In the genomic region with DNA sequence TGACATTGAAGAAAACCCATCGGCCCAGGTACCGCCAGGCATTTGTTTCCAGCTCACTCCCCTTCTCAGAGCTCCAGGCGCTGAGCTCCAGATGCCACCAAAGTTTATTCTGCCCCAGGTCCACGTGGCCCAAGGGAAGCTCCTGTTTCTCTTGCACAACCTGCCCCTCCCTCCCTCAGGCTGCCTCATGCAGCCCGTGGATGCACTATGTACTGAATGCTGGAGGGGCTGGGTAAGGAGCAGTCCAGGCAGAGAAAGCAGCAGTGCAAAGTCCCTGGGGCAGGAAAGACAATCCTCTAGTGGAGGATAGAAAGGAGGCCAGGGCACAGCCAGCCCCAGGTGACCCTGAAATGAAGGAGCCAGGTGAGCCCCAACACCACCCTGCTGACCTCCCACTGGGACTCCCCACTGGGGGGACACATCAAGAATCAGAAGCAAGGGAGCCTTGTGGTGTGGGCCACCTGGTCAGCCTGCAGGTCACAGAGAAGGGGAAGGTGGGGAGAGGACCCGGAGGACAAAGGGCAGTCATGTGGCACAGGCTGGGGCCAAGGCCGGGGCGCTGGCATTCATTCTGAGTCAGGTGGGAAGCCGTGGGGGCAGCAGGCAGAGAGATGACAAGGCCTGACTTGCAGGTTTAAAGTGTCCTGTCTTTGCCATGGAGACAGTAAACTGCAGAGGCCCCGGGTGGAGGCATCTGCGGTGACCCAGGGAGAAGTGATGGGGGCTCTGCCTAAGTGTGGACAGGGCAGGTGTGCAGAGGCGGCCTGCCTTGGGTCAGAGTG, we compare ENCODE assay signal across 1 cellular context.
TF ChIP-seq lines count a peak whose summit lies in the region.

No MANE protein-coding gene starts in this region.

TF ChIP-seq in HepG2, 621 proteins besides CTCF, POLR2A, EP300 and RAD21 (continued from another document and continues in another):
- TF ChIP-seq ZNF747 (CRISPR knock-in tag; IDR thresholded peaks at IDR 0.05; ENCODE audit: borderline replicate concordance): peak; percentile 51; the same call in 1 of the 2 replicates
- TF ChIP-seq KAT8 (CRISPR knock-in tag; IDR thresholded peaks at IDR 0.05): no peak
- TF ChIP-seq SSRP1 (CRISPR knock-in tag; IDR thresholded peaks at IDR 0.05): no peak
- peak; percentile 69; the same call in 1 of the 2 replicates for TF ChIP-seq TFDP1 (CRISPR knock-in tag; IDR thresholded peaks at IDR 0.05; ENCODE audit: borderline replicate concordance)
- no peak for TF ChIP-seq ELF1 (CRISPR knock-in tag; IDR thresholded peaks at IDR 0.05)
- TF ChIP-seq RFX5 (IDR thresholded peaks at IDR 0.05; ENCODE audit: low read depth, low read length): no peak
- TF ChIP-seq, protein P1, sequence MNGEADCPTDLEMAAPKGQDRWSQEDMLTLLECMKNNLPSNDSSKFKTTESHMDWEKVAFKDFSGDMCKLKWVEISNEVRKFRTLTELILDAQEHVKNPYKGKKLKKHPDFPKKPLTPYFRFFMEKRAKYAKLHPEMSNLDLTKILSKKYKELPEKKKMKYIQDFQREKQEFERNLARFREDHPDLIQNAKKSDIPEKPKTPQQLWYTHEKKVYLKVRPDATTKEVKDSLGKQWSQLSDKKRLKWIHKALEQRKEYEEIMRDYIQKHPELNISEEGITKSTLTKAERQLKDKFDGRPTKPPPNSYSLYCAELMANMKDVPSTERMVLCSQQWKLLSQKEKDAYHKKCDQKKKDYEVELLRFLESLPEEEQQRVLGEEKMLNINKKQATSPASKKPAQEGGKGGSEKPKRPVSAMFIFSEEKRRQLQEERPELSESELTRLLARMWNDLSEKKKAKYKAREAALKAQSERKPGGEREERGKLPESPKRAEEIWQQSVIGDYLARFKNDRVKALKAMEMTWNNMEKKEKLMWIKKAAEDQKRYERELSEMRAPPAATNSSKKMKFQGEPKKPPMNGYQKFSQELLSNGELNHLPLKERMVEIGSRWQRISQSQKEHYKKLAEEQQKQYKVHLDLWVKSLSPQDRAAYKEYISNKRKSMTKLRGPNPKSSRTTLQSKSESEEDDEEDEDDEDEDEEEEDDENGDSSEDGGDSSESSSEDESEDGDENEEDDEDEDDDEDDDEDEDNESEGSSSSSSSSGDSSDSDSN (CRISPR knock-in tag; IDR thresholded peaks at IDR 0.05): no peak; the same call in 1 of the 2 replicates
- no peak for TF ChIP-seq ZBTB3 (CRISPR knock-in tag; IDR thresholded peaks at IDR 0.05; ENCODE audit: borderline replicate concordance, low read depth)
- TF ChIP-seq ZBTB46 (CRISPR knock-in tag; IDR thresholded peaks at IDR 0.05; ENCODE audit: borderline replicate concordance): no peak
- TF ChIP-seq SIN3B (IDR thresholded peaks at IDR 0.05; ENCODE audit: low read length): no peak
- TF ChIP-seq, protein P2, sequence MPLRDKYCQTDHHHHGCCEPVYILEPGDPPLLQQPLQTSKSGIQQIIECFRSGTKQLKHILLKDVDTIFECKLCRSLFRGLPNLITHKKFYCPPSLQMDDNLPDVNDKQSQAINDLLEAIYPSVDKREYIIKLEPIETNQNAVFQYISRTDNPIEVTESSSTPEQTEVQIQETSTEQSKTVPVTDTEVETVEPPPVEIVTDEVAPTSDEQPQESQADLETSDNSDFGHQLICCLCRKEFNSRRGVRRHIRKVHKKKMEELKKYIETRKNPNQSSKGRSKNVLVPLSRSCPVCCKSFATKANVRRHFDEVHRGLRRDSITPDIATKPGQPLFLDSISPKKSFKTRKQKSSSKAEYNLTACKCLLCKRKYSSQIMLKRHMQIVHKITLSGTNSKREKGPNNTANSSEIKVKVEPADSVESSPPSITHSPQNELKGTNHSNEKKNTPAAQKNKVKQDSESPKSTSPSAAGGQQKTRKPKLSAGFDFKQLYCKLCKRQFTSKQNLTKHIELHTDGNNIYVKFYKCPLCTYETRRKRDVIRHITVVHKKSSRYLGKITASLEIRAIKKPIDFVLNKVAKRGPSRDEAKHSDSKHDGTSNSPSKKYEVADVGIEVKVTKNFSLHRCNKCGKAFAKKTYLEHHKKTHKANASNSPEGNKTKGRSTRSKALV (CRISPR knock-in tag; IDR thresholded peaks at IDR 0.05): 0 out of 2 replicates have a peak, but pooled peaks have one; percentile 28
- TF ChIP-seq ZBTB38 (CRISPR knock-in tag; IDR thresholded peaks at IDR 0.05): no peak
- no peak for TF ChIP-seq ZNF563 (CRISPR knock-in tag; IDR thresholded peaks at IDR 0.05)
- peak; percentile 31; the same call in 1 of the 2 replicates for TF ChIP-seq RXRB (CRISPR knock-in tag; IDR thresholded peaks at IDR 0.05; ENCODE audit: borderline replicate concordance)
- TF ChIP-seq BRCA1 (CRISPR knock-in tag; IDR thresholded peaks at IDR 0.05): no peak
- no peak for TF ChIP-seq HNRNPUL1 (IDR thresholded peaks at IDR 0.05; ENCODE audit: low read depth, low read length)
- TF ChIP-seq, protein P3, sequence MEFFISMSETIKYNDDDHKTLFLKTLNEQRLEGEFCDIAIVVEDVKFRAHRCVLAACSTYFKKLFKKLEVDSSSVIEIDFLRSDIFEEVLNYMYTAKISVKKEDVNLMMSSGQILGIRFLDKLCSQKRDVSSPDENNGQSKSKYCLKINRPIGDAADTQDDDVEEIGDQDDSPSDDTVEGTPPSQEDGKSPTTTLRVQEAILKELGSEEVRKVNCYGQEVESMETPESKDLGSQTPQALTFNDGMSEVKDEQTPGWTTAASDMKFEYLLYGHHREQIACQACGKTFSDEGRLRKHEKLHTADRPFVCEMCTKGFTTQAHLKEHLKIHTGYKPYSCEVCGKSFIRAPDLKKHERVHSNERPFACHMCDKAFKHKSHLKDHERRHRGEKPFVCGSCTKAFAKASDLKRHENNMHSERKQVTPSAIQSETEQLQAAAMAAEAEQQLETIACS (CRISPR knock-in tag; IDR thresholded peaks at IDR 0.05): no peak
- TF ChIP-seq NRL (CRISPR knock-in tag; IDR thresholded peaks at IDR 0.05; ENCODE audit: borderline replicate concordance): no peak
- TF ChIP-seq PHB2 (IDR thresholded peaks at IDR 0.05; ENCODE audit: partially characterized antibody): no peak
- no peak for TF ChIP-seq TRAFD1 (CRISPR knock-in tag; IDR thresholded peaks at IDR 0.05; ENCODE audit: borderline replicate concordance)
- peak; percentile 88 for TF ChIP-seq CHD4 (IDR thresholded peaks at IDR 0.05; ENCODE audit: borderline replicate concordance, low read length)
- TF ChIP-seq, protein P4, sequence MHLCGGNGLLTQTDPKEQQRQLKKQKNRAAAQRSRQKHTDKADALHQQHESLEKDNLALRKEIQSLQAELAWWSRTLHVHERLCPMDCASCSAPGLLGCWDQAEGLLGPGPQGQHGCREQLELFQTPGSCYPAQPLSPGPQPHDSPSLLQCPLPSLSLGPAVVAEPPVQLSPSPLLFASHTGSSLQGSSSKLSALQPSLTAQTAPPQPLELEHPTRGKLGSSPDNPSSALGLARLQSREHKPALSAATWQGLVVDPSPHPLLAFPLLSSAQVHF (CRISPR knock-in tag; IDR thresholded peaks at IDR 0.05): 0 out of 2 replicates have a peak, but pooled peaks have one; percentile 57
- TF ChIP-seq, protein P5, sequence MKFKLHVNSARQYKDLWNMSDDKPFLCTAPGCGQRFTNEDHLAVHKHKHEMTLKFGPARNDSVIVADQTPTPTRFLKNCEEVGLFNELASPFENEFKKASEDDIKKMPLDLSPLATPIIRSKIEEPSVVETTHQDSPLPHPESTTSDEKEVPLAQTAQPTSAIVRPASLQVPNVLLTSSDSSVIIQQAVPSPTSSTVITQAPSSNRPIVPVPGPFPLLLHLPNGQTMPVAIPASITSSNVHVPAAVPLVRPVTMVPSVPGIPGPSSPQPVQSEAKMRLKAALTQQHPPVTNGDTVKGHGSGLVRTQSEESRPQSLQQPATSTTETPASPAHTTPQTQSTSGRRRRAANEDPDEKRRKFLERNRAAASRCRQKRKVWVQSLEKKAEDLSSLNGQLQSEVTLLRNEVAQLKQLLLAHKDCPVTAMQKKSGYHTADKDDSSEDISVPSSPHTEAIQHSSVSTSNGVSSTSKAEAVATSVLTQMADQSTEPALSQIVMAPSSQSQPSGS (CRISPR knock-in tag; IDR thresholded peaks at IDR 0.05): peak; percentile 52; the same call in 1 of the 2 replicates
- no peak for TF ChIP-seq E2F1 (CRISPR knock-in tag; IDR thresholded peaks at IDR 0.05)
- TF ChIP-seq FUBP1 (CRISPR knock-in tag; IDR thresholded peaks at IDR 0.05; ENCODE audit: borderline replicate concordance): no peak
- peak; percentile 75 for TF ChIP-seq SP5 (CRISPR knock-in tag; IDR thresholded peaks at IDR 0.05; ENCODE audit: borderline replicate concordance, low read depth)
- no peak for TF ChIP-seq ZNF724P (CRISPR knock-in tag; IDR thresholded peaks at IDR 0.05; ENCODE audit: borderline replicate concordance)
- peak; percentile 95 for TF ChIP-seq KDM1A (CRISPR knock-in tag; IDR thresholded peaks at IDR 0.05)
- no peak for TF ChIP-seq TCF7L2 (IDR thresholded peaks at IDR 0.05; ENCODE audit: low read depth, low read length)
- TF ChIP-seq ZNF432 (CRISPR knock-in tag; IDR thresholded peaks at IDR 0.05; ENCODE audit: borderline replicate concordance): no peak
- no peak for TF ChIP-seq SP2 (CRISPR knock-in tag; IDR thresholded peaks at IDR 0.05)
- TF ChIP-seq ZNF430 (CRISPR knock-in tag; IDR thresholded peaks at IDR 0.05): no peak
- 0 out of 2 replicates have a peak, but pooled peaks have one; percentile 12 for TF ChIP-seq STAG1 (CRISPR knock-in tag; IDR thresholded peaks at IDR 0.05)
- no peak for TF ChIP-seq KLF6 (CRISPR knock-in tag; IDR thresholded peaks at IDR 0.05)
- peak; percentile 32; the same call in 1 of the 2 replicates for TF ChIP-seq ZNF263 (CRISPR knock-in tag; IDR thresholded peaks at IDR 0.05)
- TF ChIP-seq ZNF180 (CRISPR knock-in tag; IDR thresholded peaks at IDR 0.05; ENCODE audit: borderline replicate concordance, low read depth): no peak
- no peak for TF ChIP-seq ZNF577 (CRISPR knock-in tag; IDR thresholded peaks at IDR 0.05; ENCODE audit: borderline replicate concordance, low read depth)
- no peak for TF ChIP-seq ZNF883 (CRISPR knock-in tag; IDR thresholded peaks at IDR 0.05; ENCODE audit: not compliant biosample characterization)
- no peak for TF ChIP-seq LCORL (IDR thresholded peaks at IDR 0.05)
- peak; percentile 37; the same call in 1 of the 2 replicates for TF ChIP-seq LCORL (CRISPR knock-in tag; IDR thresholded peaks at IDR 0.05)
- TF ChIP-seq HOXA3 (CRISPR knock-in tag; IDR thresholded peaks at IDR 0.05): peak; percentile 60
- TF ChIP-seq ZNF549 (CRISPR knock-in tag; IDR thresholded peaks at IDR 0.05): no peak
- no peak for TF ChIP-seq HNRNPL (IDR thresholded peaks at IDR 0.05; ENCODE audit: low read depth, low read length)
- TF ChIP-seq CCDC6 (CRISPR knock-in tag; IDR thresholded peaks at IDR 0.05): 0 out of 2 replicates have a peak, but pooled peaks have one; percentile 47
- TF ChIP-seq ZNF441 (CRISPR knock-in tag; IDR thresholded peaks at IDR 0.05; ENCODE audit: borderline replicate concordance): no peak
- no peak for TF ChIP-seq ZNF383 (CRISPR knock-in tag; IDR thresholded peaks at IDR 0.05; ENCODE audit: borderline replicate concordance)
- no peak for TF ChIP-seq SMARCE1 (IDR thresholded peaks at IDR 0.05; ENCODE audit: borderline replicate concordance)
